In the genomic region with DNA sequence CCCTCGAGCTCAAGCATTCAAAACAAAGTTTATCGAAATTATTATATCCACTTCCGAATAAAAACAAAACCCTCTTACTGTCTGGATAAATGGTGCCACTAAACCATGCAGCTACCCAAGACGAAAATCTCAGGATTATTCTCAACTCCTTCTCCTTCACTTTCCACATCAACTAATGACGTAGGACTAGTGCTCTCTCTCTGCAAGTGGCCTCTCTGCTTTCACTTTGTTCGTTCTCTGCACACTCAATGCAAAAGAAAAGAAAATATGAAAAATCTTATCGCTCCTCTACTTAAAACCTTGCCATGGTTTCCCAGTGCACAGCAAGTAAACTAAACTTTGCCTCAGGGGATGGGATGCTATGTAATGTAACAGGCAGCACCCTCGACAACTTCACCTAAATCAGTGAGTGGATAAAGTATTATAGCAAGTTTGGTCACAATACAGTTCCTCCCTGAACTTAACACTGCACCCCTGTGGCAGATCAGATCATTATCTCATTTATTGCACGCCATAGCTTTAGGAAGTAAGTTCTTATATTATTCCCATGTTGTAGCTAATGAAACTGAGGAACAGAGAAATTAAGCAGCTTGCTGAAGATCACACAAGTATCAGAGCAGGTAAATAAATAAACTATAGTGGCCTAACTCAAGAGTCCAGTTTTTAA, we compare ENCODE assay signal across 13 cellular contexts.
DNase-seq lines count a peak whose midpoint lies in the region; ATAC-seq and TF ChIP-seq lines count a peak whose summit lies in the region.
"Had no signal": no experiment of that assay in that cellular context is flagged by ENCODE, and none has a peak within 500 bp of the region (broad histone marks: within the 10 kb centered on the region; RNA-seq: fewer than 3 reads in every experiment).

No MANE protein-coding gene starts in this region.

- no TSS peak for BruUV-seq in MCF 10A (replicated peaks; lab: Mats Ljungman, UMichigan)

- no peaks in the 10 kb centered on the region for H3K36me3 Mint-ChIP-seq in activated CD4-positive, alpha-beta T cell treated with anti-CD3 and anti-CD28 coated beads, Interleukin-2, amount 10 ng/mL, durations not matched to agents 7 days and 5 days (ENCODE audit: low read depth)
- H3K36me3 Mint-ChIP-seq in T-helper 2 cell treated with Interferon-gamma antibody and Interleukin-4, amounts not matched to agents 5 μg/mL and 100 μg/mL, for 36 hours (ENCODE audit: low read depth), result no peaks in the 10 kb centered on the region
- H3K36me3 Mint-ChIP-seq in MCF 10A (ENCODE audit: insufficient read depth, unreplicated experiment), result no peaks in the 10 kb centered on the region

- H3K27ac Mint-ChIP-seq in activated CD4-positive, alpha-beta T cell treated with anti-CD3 and anti-CD28 coated beads, Interleukin-2, amount 10 ng/mL, durations not matched to agents 7 days and 5 days, result no peak overlapping the region
- H3K27ac Mint-ChIP-seq in T-helper 2 cell treated with Interferon-gamma antibody and Interleukin-4, amounts not matched to agents 5 μg/mL and 100 μg/mL, for 36 hours, result no peak overlapping the region
- H3K27ac Mint-ChIP-seq in stimulated activated naive CD8-positive, alpha-beta T cell treated with anti-CD3 and anti-CD28 coated beads, Interleukin-15, amount 100 ng/mL, for 72 hours, result peak overlapping the region in 1 of 2 donors; percentile 18
- no peak overlapping the region for H3K27ac Mint-ChIP-seq in MCF 10A (ENCODE audit: low read depth, unreplicated experiment)

- intact Hi-C loops in spleen (cut with DNase I; ENCODE audit: low total_unique reads) (no loop called here), MCF 10A (cut with micrococcal nuclease) (no loop called here)

- DNase-seq in activated CD4-positive, alpha-beta T cell treated with anti-CD3 and anti-CD28 coated beads, Interleukin-2, amount 10 ng/mL, durations not matched to agents 7 days and 5 days, result no peak
- DNase-seq in activated CD4-positive, alpha-beta T cell treated with anti-CD3 and anti-CD28 coated beads, Interleukin-2, amount 50 U/mL, for 4 hours, result no peak
- DNase-seq in T-helper 2 cell treated with Interferon-gamma antibody and Interleukin-4, amounts not matched to agents 5 μg/mL and 100 μg/mL, for 36 hours (ENCODE audit: low spot score), result no peak
- DNase-seq in stimulated activated naive CD8-positive, alpha-beta T cell treated with anti-CD3 and anti-CD28 coated beads, Interleukin-15, amount 100 ng/mL, for 72 hours, result no peak
- no peak for DNase-seq in spleen
- DNase-seq in MCF 10A (ENCODE audit: unreplicated experiment), result no peak
- DNase-seq: EL, left cardiac atrium, NCI-H187 treated with DMSO at 0.1 percent for 48 hours, PC-9, T1000 had no signal

- 64 to 82% (median 74%) methylated on average over 9 of the region's 9 CpGs for WGBS in spleen, 5 donors

- ATAC-seq in HG03460 (IDR thresholded peaks at IDR 0.05; ENCODE audit: unreplicated experiment), result peak; percentile 73
- ATAC-seq in stimulated activated naive CD8-positive, alpha-beta T cell treated with anti-CD3 and anti-CD28 coated beads, Interleukin-15, amount 100 ng/mL, for 72 hours, result no peak
- no peak for ATAC-seq in HG03135 (IDR thresholded peaks at IDR 0.05; ENCODE audit: unreplicated experiment)
- ATAC-seq: left cardiac atrium had no signal

- no peaks in the 10 kb centered on the region for H3K36me3 ChIP-seq in spleen

- H3K27me3 Mint-ChIP-seq in activated CD4-positive, alpha-beta T cell treated with anti-CD3 and anti-CD28 coated beads, Interleukin-2, amount 10 ng/mL, durations not matched to agents 7 days and 5 days, result no peaks in the 10 kb centered on the region
- H3K27me3 Mint-ChIP-seq in T-helper 2 cell treated with Interferon-gamma antibody and Interleukin-4, amounts not matched to agents 5 μg/mL and 100 μg/mL, for 36 hours (ENCODE audit: low read depth), result no peaks in the 10 kb centered on the region
- H3K27me3 Mint-ChIP-seq in stimulated activated naive CD8-positive, alpha-beta T cell treated with anti-CD3 and anti-CD28 coated beads, Interleukin-15, amount 100 ng/mL, for 72 hours, result no peaks in the 10 kb centered on the region
- H3K27me3 Mint-ChIP-seq in MCF 10A (ENCODE audit: insufficient read depth, unreplicated experiment), result no peaks in the 10 kb centered on the region

- H3K4me1 Mint-ChIP-seq in activated CD4-positive, alpha-beta T cell treated with anti-CD3 and anti-CD28 coated beads, Interleukin-2, amount 10 ng/mL, durations not matched to agents 7 days and 5 days, result peaks cover 8% of the 10 kb centered on the region
- H3K4me1 Mint-ChIP-seq in T-helper 2 cell treated with Interferon-gamma antibody and Interleukin-4, amounts not matched to agents 5 μg/mL and 100 μg/mL, for 36 hours (ENCODE audit: low read depth), result peaks cover 8% of the 10 kb centered on the region
- peaks cover 9% of the 10 kb centered on the region for H3K4me1 Mint-ChIP-seq in stimulated activated naive CD8-positive, alpha-beta T cell treated with anti-CD3 and anti-CD28 coated beads, Interleukin-15, amount 100 ng/mL, for 72 hours
- H3K4me1 Mint-ChIP-seq in MCF 10A (ENCODE audit: insufficient read depth, unreplicated experiment), result no peaks in the 10 kb centered on the region

- peak overlapping the region; percentile 13 for H3K4me3 Mint-ChIP-seq in activated CD4-positive, alpha-beta T cell treated with anti-CD3 and anti-CD28 coated beads, Interleukin-2, amount 10 ng/mL, durations not matched to agents 7 days and 5 days
- peak overlapping the region; percentile 29 for H3K4me3 Mint-ChIP-seq in T-helper 2 cell treated with Interferon-gamma antibody and Interleukin-4, amounts not matched to agents 5 μg/mL and 100 μg/mL, for 36 hours
- H3K4me3 Mint-ChIP-seq in stimulated activated naive CD8-positive, alpha-beta T cell treated with anti-CD3 and anti-CD28 coated beads, Interleukin-15, amount 100 ng/mL, for 72 hours, result peak overlapping the region; percentile 21 to 28
- H3K4me3 Mint-ChIP-seq in MCF 10A (ENCODE audit: unreplicated experiment), result no peak overlapping the region

- H3K27ac ChIP-seq in spleen, result no peak overlapping the region
- H3K27ac ChIP-seq: PC-9 had no signal

- CTCF ChIA-PET in activated CD4-positive, alpha-beta T cell treated with anti-CD3 and anti-CD28 coated beads, Interleukin-2, amount 10 ng/mL, durations not matched to agents 7 days and 5 days (lab: Charles Lee), result no interaction called here
- CTCF ChIA-PET in MCF 10A (lab: Yijun Ruan, JAX), result interaction anchor here (0.6 to 1.1 kb wide), 2 partner anchors 11 to 200 kb away, joined by 3 read pairs; no protein-coding TSS in a partner anchor

- no peak for TF ChIP-seq CTCF in spleen (IDR thresholded peaks at IDR 0.05 in 8 of 11, conservative IDR thresholded peaks at IDR 0.05 in 3 of 11)
- no peak for TF ChIP-seq CTCF in MCF 10A (IDR thresholded peaks at IDR 0.05; ENCODE audit: unreplicated experiment)

- no peaks in the 10 kb centered on the region for H3K9me3 ChIP-seq in spleen

- H3K4me3 ChIP-seq in spleen, result peak overlapping the region in 1 of 8 donors; percentile 44
- H3K4me3 ChIP-seq: PC-9 had no signal

- H3K27me3 ChIP-seq in spleen (replicated peaks in 1 of 7), result no peaks in the 10 kb centered on the region

- H3K9me3 Mint-ChIP-seq in activated CD4-positive, alpha-beta T cell treated with anti-CD3 and anti-CD28 coated beads, Interleukin-2, amount 10 ng/mL, durations not matched to agents 7 days and 5 days, result peaks cover 2% of the 10 kb centered on the region
- H3K9me3 Mint-ChIP-seq in T-helper 2 cell treated with Interferon-gamma antibody and Interleukin-4, amounts not matched to agents 5 μg/mL and 100 μg/mL, for 36 hours, result no peaks in the 10 kb centered on the region
- H3K9me3 Mint-ChIP-seq in stimulated activated naive CD8-positive, alpha-beta T cell treated with anti-CD3 and anti-CD28 coated beads, Interleukin-15, amount 100 ng/mL, for 72 hours, result peaks cover 0 to 4% of the 10 kb centered on the region in 2 donors
- H3K9me3 Mint-ChIP-seq in MCF 10A (ENCODE audit: unreplicated experiment), result no peaks in the 10 kb centered on the region

- POLR2A ChIA-PET in activated CD4-positive, alpha-beta T cell treated with anti-CD3 and anti-CD28 coated beads, Interleukin-2, amount 10 ng/mL, durations not matched to agents 7 days and 5 days (lab: Charles Lee), result interaction anchor here (1.1 kb wide), 1 partner anchor 16 kb away, joined by 3 read pairs; no protein-coding TSS in a partner anchor
- POLR2A ChIA-PET in MCF 10A (lab: Yijun Ruan, JAX), result no interaction called here

- no peak for TF ChIP-seq POLR2A in spleen (IDR thresholded peaks at IDR 0.05)

- no peaks in the 10 kb centered on the region for H3K4me1 ChIP-seq in spleen
